Comparison of ENCODE assay signal across 1 cellular context in genomic region chr19:6690160-6690885, GRCh38.
TF ChIP-seq lines count a peak whose summit lies in the region.

No MANE protein-coding gene starts in this region.

TF ChIP-seq in HepG2, 621 proteins besides CTCF, POLR2A, EP300 and RAD21 (continued from another document):
- no peak for TF ChIP-seq ZMAT5 (CRISPR knock-in tag; IDR thresholded peaks at IDR 0.05; ENCODE audit: borderline replicate concordance, low read depth)
- TF ChIP-seq ZIK1 (CRISPR knock-in tag; IDR thresholded peaks at IDR 0.05; ENCODE audit: borderline replicate concordance, low read depth) = no peak
- TF ChIP-seq RBFOX2 (IDR thresholded peaks at IDR 0.05; ENCODE audit: low read depth, low read length) = peak; percentile 66
- peak; percentile 45; the same call in 1 of the 2 replicates for TF ChIP-seq CHD4 (IDR thresholded peaks at IDR 0.05; ENCODE audit: borderline replicate concordance, low read length)
- no peak for TF ChIP-seq ZNF432 (CRISPR knock-in tag; IDR thresholded peaks at IDR 0.05; ENCODE audit: borderline replicate concordance)
- TF ChIP-seq EZH2 (conservative IDR thresholded peaks at IDR 0.05; ENCODE audit: low read depth, low read length) = no peak
- TF ChIP-seq ZNF607 (CRISPR knock-in tag; IDR thresholded peaks at IDR 0.05; ENCODE audit: borderline replicate concordance) = 0 out of 2 replicates have a peak, but pooled peaks have one; percentile 34
